Comparison of ENCODE assay signal across 32 cellular contexts in the genomic region with DNA sequence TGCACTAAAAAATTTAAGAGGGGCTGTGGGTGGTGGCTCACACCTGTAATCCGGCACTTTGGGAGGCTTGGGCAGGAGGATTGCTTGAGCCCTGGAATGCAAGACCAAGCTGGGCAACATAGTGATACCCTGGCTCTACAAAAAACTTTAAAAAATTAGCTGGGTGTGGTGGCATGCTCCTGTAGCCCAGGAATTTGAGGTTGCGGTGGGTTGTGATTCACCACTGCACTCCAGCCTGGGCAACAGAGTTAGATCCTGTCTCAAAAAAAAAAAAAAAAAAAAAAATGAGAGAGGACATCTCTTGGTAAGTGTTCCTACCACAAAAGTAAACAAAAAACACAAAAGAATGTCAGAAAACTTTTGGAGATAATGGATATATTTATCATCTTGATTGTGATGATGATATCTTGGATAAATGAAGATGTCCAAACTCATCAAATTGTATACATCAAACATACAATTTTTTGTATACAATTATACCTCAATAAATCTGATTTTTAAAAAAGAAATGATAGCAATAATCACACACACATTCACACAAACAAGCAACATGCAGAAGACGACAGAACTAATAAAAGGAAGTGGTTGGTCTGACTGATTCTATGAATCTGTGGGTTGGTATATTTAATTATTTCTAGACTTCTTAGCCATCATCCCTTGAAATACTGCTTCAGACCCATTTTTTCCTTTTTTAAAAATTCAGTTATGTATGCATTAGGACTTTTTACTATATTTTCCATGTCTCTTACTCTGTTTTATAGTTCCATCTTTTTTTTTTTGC.
"Had no signal": no experiment of that assay in that cellular context is flagged by ENCODE, and none has a peak within 500 bp of the region (broad histone marks: within the 10 kb centered on the region; RNA-seq: fewer than 3 reads in every experiment).

No MANE protein-coding gene starts in this region.

- H3K4me3 ChIP-seq: esophagus muscularis mucosa, lower lobe of right lung, pancreas, prostate gland, skin epidermis, testis, transverse colon had no signal

- H3K36me3 Mint-ChIP-seq: activated CD4-positive, alpha-beta memory T cell treated with anti-CD3 and anti-CD28 coated beads for 36 hours; activated naive CD8-positive, alpha-beta T cell treated with anti-CD3 and anti-CD28 coated beads, Interleukin-2, amount 10 ng/mL, durations not matched to agents 7 days and 5 days had no signal

- ATAC-seq: left lobe of liver; lower lobe of right lung; naive thymus-derived CD8-positive, alpha-beta T cell; pancreas; sciatic nerve; stimulated activated naive CD8-positive, alpha-beta T cell treated with anti-CD3 and anti-CD28 coated beads, Interleukin-15, Interleukin-2, amounts not matched to agents 100 U/mL and 50 U/mL, for 24 hours had no signal

- H3K4me1 Mint-ChIP-seq: activated CD4-positive, alpha-beta T cell treated with anti-CD3 and anti-CD28 coated beads, Interleukin-2, amount 10 ng/mL, durations not matched to agents 24 days and 14 days; activated naive CD8-positive, alpha-beta T cell treated with anti-CD3 and anti-CD28 coated beads, Interleukin-2, amount 10 ng/mL, durations not matched to agents 7 days and 5 days; central memory CD8-positive, alpha-beta T cell; naive thymus-derived CD8-positive, alpha-beta T cell; neural crest cell had no signal

- H3K27ac ChIP-seq: esophagus muscularis mucosa, lower lobe of right lung, pancreas, prostate gland, skin epidermis, testis, transverse colon had no signal

- H3K27me3 Mint-ChIP-seq: activated CD4-positive, alpha-beta memory T cell treated with anti-CD3 and anti-CD28 coated beads for 36 hours; activated CD4-positive, alpha-beta T cell treated with anti-CD3 and anti-CD28 coated beads, Interleukin-2, amount 10 ng/mL, durations not matched to agents 24 days and 14 days; activated naive CD8-positive, alpha-beta T cell treated with anti-CD3 and anti-CD28 coated beads, Interleukin-2, amount 10 ng/mL, durations not matched to agents 7 days and 5 days; central memory CD8-positive, alpha-beta T cell; naive thymus-derived CD8-positive, alpha-beta T cell had no signal

- H3K4me1 ChIP-seq: esophagus muscularis mucosa, lower lobe of right lung, pancreas, prostate gland, testis, transverse colon had no signal

- H3K27me3 ChIP-seq: esophagus muscularis mucosa, pancreas, testis, transverse colon had no signal

- H3K9me3 ChIP-seq: esophagus muscularis mucosa, lower lobe of right lung, pancreas, prostate gland, testis, transverse colon had no signal

- H3K27ac Mint-ChIP-seq: activated CD4-positive, alpha-beta memory T cell treated with anti-CD3 and anti-CD28 coated beads for 36 hours; activated CD4-positive, alpha-beta T cell treated with anti-CD3 and anti-CD28 coated beads, Interleukin-2, amount 10 ng/mL, durations not matched to agents 24 days and 14 days; activated naive CD4-positive, alpha-beta T cell treated with anti-CD3 and anti-CD28 coated beads for 36 hours; activated naive CD8-positive, alpha-beta T cell treated with anti-CD3 and anti-CD28 coated beads, Interleukin-2, amount 10 ng/mL, durations not matched to agents 7 days and 5 days; activated T-helper 1 cell treated with anti-CD3 and anti-CD28 coated beads, Interleukin-12 subunit alpha, Interleukin-12 subunit beta, Interleukin-2, Interleukin-4 antibody, amounts not matched to agents 30 ng/mL and 10 ng/mL and 1 ng/mL, durations not matched to agents 14 hours and 24 hours and 36 hours; naive thymus-derived CD8-positive, alpha-beta T cell had no signal

- H3K4me3 Mint-ChIP-seq: activated CD4-positive, alpha-beta memory T cell treated with anti-CD3 and anti-CD28 coated beads for 36 hours; activated CD4-positive, alpha-beta T cell treated with anti-CD3 and anti-CD28 coated beads, Interleukin-2, amount 10 ng/mL, durations not matched to agents 24 days and 14 days; activated naive CD4-positive, alpha-beta T cell treated with anti-CD3 and anti-CD28 coated beads for 36 hours; activated naive CD8-positive, alpha-beta T cell treated with anti-CD3 and anti-CD28 coated beads, Interleukin-2, amount 10 ng/mL, durations not matched to agents 7 days and 5 days; activated T-helper 1 cell treated with anti-CD3 and anti-CD28 coated beads, Interleukin-12 subunit alpha, Interleukin-12 subunit beta, Interleukin-2, Interleukin-4 antibody, amounts not matched to agents 30 ng/mL and 10 ng/mL and 1 ng/mL, durations not matched to agents 14 hours and 24 hours and 36 hours; central memory CD8-positive, alpha-beta T cell; naive thymus-derived CD8-positive, alpha-beta T cell; neural crest cell had no signal

- H3K9me3 Mint-ChIP-seq: activated CD4-positive, alpha-beta memory T cell treated with anti-CD3 and anti-CD28 coated beads for 36 hours; activated CD4-positive, alpha-beta T cell treated with anti-CD3 and anti-CD28 coated beads, Interleukin-2, amount 10 ng/mL, durations not matched to agents 24 days and 14 days had no signal

- DNase-seq: activated CD4-positive, alpha-beta memory T cell treated with anti-CD3 and anti-CD28 coated beads for 36 hours; activated CD4-positive, alpha-beta T cell treated with anti-CD3 and anti-CD28 coated beads, Interleukin-2, amount 10 ng/mL, durations not matched to agents 24 days and 14 days; activated CD4-positive, CD25-positive, alpha-beta regulatory T cell treated with anti-CD3 and anti-CD28 coated beads, Interleukin-2, amount 50 U/mL, for 72 hours; activated CD8-positive, alpha-beta memory T cell treated with anti-CD3 and anti-CD28 coated beads, Interleukin-2, amount 50 U/mL, for 4 hours; activated effector memory CD4-positive, alpha-beta T cell treated with anti-CD3 and anti-CD28 coated beads, Interleukin-2, amount 50 U/mL, for 16 hours; activated naive CD4-positive, alpha-beta T cell treated with anti-CD3 and anti-CD28 coated beads for 36 hours; activated naive CD8-positive, alpha-beta T cell treated with anti-CD3 and anti-CD28 coated beads, Interleukin-2, amount 10 ng/mL, durations not matched to agents 7 days and 5 days; activated T-cell treated with anti-CD3 and anti-CD28 coated beads, Interleukin-2, amount 50 U/mL, for 1 hour; amygdala; dermis blood vessel endothelial cell; effector CD4-positive, alpha-beta T cell; foreskin melanocyte; kidney glomerular epithelial cell; lower lobe of right lung; mesenchymal stem cell; naive thymus-derived CD8-positive, alpha-beta T cell; nucleus accumbens; pancreas; retina; stimulated activated CD4-positive, alpha-beta T cell treated with anti-CD3 and anti-CD28 coated beads, Interleukin-12 subunit alpha, Interleukin-12 subunit beta, amount 100 ng/mL, for 4 hours; stimulated activated CD4-positive, alpha-beta T cell treated with anti-CD3 and anti-CD28 coated beads, Interleukin-4, amount 100 ng/mL, for 1 hour; stimulated activated naive CD8-positive, alpha-beta T cell treated with anti-CD3 and anti-CD28 coated beads, Interleukin-15, Interleukin-2, amounts not matched to agents 100 U/mL and 50 U/mL, for 24 hours; testis; transverse colon had no signal

- H3K36me3 ChIP-seq: esophagus muscularis mucosa, lower lobe of right lung, pancreas, prostate gland, transverse colon had no signal
